14 cellular contexts compared by ENCODE assay signal in genomic region chr9:134026981-134027380, GRCh38. TPM values are rescaled to one million over a fixed set of nuclear protein-coding genes. Genes with fewer than 3 reads are reported as not detected.
DNase-seq lines count a peak whose midpoint lies in the region; ATAC-seq, FAIRE-seq and TF ChIP-seq lines count a peak whose summit lies in the region.
"Had no signal": no experiment of that assay in that cellular context is flagged by ENCODE, and none has a peak within 500 bp of the region (broad histone marks: within the 10 kb centered on the region; RNA-seq: fewer than 3 reads in every experiment).

No MANE protein-coding gene starts in this region.

- DNase-seq in MCF 10A (ENCODE audit: unreplicated experiment): no peak
- DNase-seq in breast epithelium (ENCODE audit: low spot score in 2 of 2): no peak
- DNase-seq in activated CD8-positive, alpha-beta T cell treated with anti-CD3 and anti-CD28 coated beads for 36 hours: no peak
- DNase-seq in HepG2 (ENCODE audit: low spot score): no peak
- DNase-seq in dorsolateral prefrontal cortex: no peak
- DNase-seq in NCI-H2107 (lab: John Stamatoyannopoulos, UW): no peak
- no peak for DNase-seq in GM10266 (ENCODE audit: extremely low spot score)
- DNase-seq: activated CD4-positive, alpha-beta T cell treated with anti-CD3 and anti-CD28 coated beads for 4 hours; cerebellar nuclear complex; mesenchymal stem cell; NCI-H1436 had no signal

- TF ChIP-seq POLR2A in breast epithelium (IDR thresholded peaks at IDR 0.05) (no peak), HepG2 (IDR thresholded peaks at IDR 0.05; ENCODE audit: insufficient read depth in 1 of 2, low read depth in 2 of 2, low read length in 2 of 2) (no peak)

- in situ Hi-C loops in HepG2 (cut with HindIII; ENCODE audit: extremely low pct_ligation_motif_present, low pct_unique_long_range_greater_than_20kb): no loop called here

- no peak overlapping the region for H3K27ac Mint-ChIP-seq in MCF 10A (ENCODE audit: low read depth, unreplicated experiment)
- no peak overlapping the region for H3K27ac Mint-ChIP-seq in activated CD8-positive, alpha-beta T cell treated with anti-CD3 and anti-CD28 coated beads for 36 hours

- H3K4me3 ChIP-seq in breast epithelium: no peak overlapping the region
- H3K4me3 ChIP-seq in HepG2 (replicated peaks in 1 of 3; ENCODE audit: insufficient read depth in 1 of 3, low read depth in 2 of 3, low read length in 3 of 3): no peak overlapping the region
- H3K4me3 ChIP-seq in dorsolateral prefrontal cortex: peak overlapping the region in 7 of 59 donors; percentile 79 to 95 (median 90)

- no peaks in the 10 kb centered on the region for H4K20me1 ChIP-seq in HepG2 (ENCODE audit: insufficient read depth, low read length)

- H2AFZ ChIP-seq in HepG2 (ENCODE audit: low read length): no peak overlapping the region

- intact Hi-C loops in MCF 10A (cut with micrococcal nuclease) (no loop called here), breast epithelium (cut with DNase I; ENCODE audit: low total_unique reads) (no loop called here), HepG2 (cut with micrococcal nuclease; ENCODE audit: unreplicated experiment) (loop anchor here (5.0 kb wide), 1 partner anchor 40 kb away; the partner anchor contains the start of gene BRD3), dorsolateral prefrontal cortex (cut with DNase I) (loop anchor here in 1 of 2 donors (5.0 kb wide), 1 partner anchor 110 kb away; the partner anchor contains the start of gene WDR5)
- intact Hi-C loops in activated CD8-positive, alpha-beta T cell treated with anti-CD3 and anti-CD28 coated beads for 36 hours (cut with micrococcal nuclease): loop anchor here (5.0 kb wide), 1 partner anchor 40 kb away; the partner anchor contains the start of gene BRD3

- H3K4me3 Mint-ChIP-seq in MCF 10A (ENCODE audit: unreplicated experiment): peak overlapping the region; percentile 35
- H3K4me3 Mint-ChIP-seq in activated CD8-positive, alpha-beta T cell treated with anti-CD3 and anti-CD28 coated beads for 36 hours: peak overlapping the region; percentile 77

- H3K4me1 Mint-ChIP-seq in MCF 10A (ENCODE audit: insufficient read depth, unreplicated experiment): no peaks in the 10 kb centered on the region
- peaks cover 5% of the 10 kb centered on the region for H3K4me1 Mint-ChIP-seq in activated CD8-positive, alpha-beta T cell treated with anti-CD3 and anti-CD28 coated beads for 36 hours (ENCODE audit: low read depth)

- BruUV-seq in MCF 10A (replicated peaks; lab: Mats Ljungman, UMichigan): TSS peak; percentile 49
- BruUV-seq in HepG2 (replicated peaks; lab: Mats Ljungman, UMichigan): TSS peak; percentile 73

- no peak overlapping the region for H3K4me2 ChIP-seq in HepG2 (ENCODE audit: low read depth, low read length)

- TF ChIP-seq CTCF in MCF 10A (IDR thresholded peaks at IDR 0.05; ENCODE audit: unreplicated experiment) (no peak), breast epithelium (IDR thresholded peaks at IDR 0.05) (no peak), HepG2 (CRISPR knock-in tag; IDR thresholded peaks at IDR 0.05) (no peak), dorsolateral prefrontal cortex (IDR thresholded peaks at IDR 0.05 in 54 of 56, conservative IDR thresholded peaks at IDR 0.05 in 2 of 56; ENCODE audit: low read depth in 1 of 56, partially characterized antibody in 56 of 56) (no peak), GM10266 (IDR thresholded peaks at IDR 0.05; ENCODE audit: control insufficient read depth, insufficient read depth, low read depth, missing control alignments) (no peak)
- no peak for TF ChIP-seq CTCF in activated CD8-positive, alpha-beta T cell treated with anti-CD3 and anti-CD28 coated beads for 36 hours (IDR thresholded peaks at IDR 0.05)

- no peaks in the 10 kb centered on the region for H3K9me3 Mint-ChIP-seq in MCF 10A (ENCODE audit: unreplicated experiment)
- H3K9me3 Mint-ChIP-seq in activated CD8-positive, alpha-beta T cell treated with anti-CD3 and anti-CD28 coated beads for 36 hours: no peaks in the 10 kb centered on the region

- no peaks in the 10 kb centered on the region for H3K27me3 Mint-ChIP-seq in MCF 10A (ENCODE audit: insufficient read depth, unreplicated experiment)
- H3K27me3 Mint-ChIP-seq in activated CD8-positive, alpha-beta T cell treated with anti-CD3 and anti-CD28 coated beads for 36 hours: no peaks in the 10 kb centered on the region

- no peak overlapping the region for H3K27ac ChIP-seq in breast epithelium
- no peak overlapping the region for H3K27ac ChIP-seq in HepG2 (ENCODE audit: extremely low read length, insufficient read depth, low read length)
- H3K27ac ChIP-seq in dorsolateral prefrontal cortex: no peak overlapping the region
- H3K27ac ChIP-seq: epithelial cell of prostate, pancreas had no signal

- WGBS in HepG2 (ENCODE audit: low lambda C conversion rate): 95% methylated on average over 8 of the region's 8 CpGs

- peaks cover 32% of the 10 kb centered on the region for H3K36me3 Mint-ChIP-seq in MCF 10A (ENCODE audit: insufficient read depth, unreplicated experiment)
- H3K36me3 Mint-ChIP-seq in activated CD8-positive, alpha-beta T cell treated with anti-CD3 and anti-CD28 coated beads for 36 hours (ENCODE audit: low read depth): peaks cover 2% of the 10 kb centered on the region

- CTCF ChIA-PET in MCF 10A (lab: Yijun Ruan, JAX) (interaction anchor here (2.0 kb wide), 1 partner anchor 71 kb away, joined by 6 read pairs; no protein-coding TSS in a partner anchor), HepG2 (lab: Yijun Ruan, JAX; ENCODE audit: low intra/inter-chr PET ratio, low total read pairs) (no interaction called here)
- CTCF ChIA-PET in activated CD8-positive, alpha-beta T cell treated with anti-CD3 and anti-CD28 coated beads for 36 hours (lab: Charles Lee): interaction anchor here (0.6 kb wide), 1 partner anchor 33 kb away, joined by 3 read pairs; no protein-coding TSS in a partner anchor

- H3K9me3 ChIP-seq in breast epithelium (no peaks in the 10 kb centered on the region), HepG2 (ENCODE audit: low read length) (no peaks in the 10 kb centered on the region)
- H3K9me3 ChIP-seq: pancreas had no signal

- H3K36me3 ChIP-seq in breast epithelium (no peaks in the 10 kb centered on the region), HepG2 (replicated peaks in 1 of 2; ENCODE audit: control insufficient read depth in 1 of 2, insufficient read depth in 2 of 2, low read length in 2 of 2) (peaks cover 0 to 12% of the 10 kb centered on the region in 2 experiments; a peak in 2 of 5 replicates)

- H3K9ac ChIP-seq in HepG2 (ENCODE audit: insufficient read depth, low read depth, low read length): no peak overlapping the region

- TF ChIP-seq RAD21 in HepG2 (CRISPR knock-in tag; IDR thresholded peaks at IDR 0.05): no peak

- no peaks in the 10 kb centered on the region for H3K27me3 ChIP-seq in breast epithelium
- no peaks in the 10 kb centered on the region for H3K27me3 ChIP-seq in HepG2 (ENCODE audit: control insufficient read depth in 1 of 2, insufficient read depth in 2 of 2, low read length in 2 of 2)
- no peaks in the 10 kb centered on the region for H3K27me3 ChIP-seq in dorsolateral prefrontal cortex
- H3K27me3 ChIP-seq: pancreas had no signal

- no peak for FAIRE-seq in HepG2 (lab: Jason Lieb, UNC)
- FAIRE-seq: pancreas had no signal

- H3K79me2 ChIP-seq in HepG2 (ENCODE audit: insufficient read depth, low read length): no peaks in the 10 kb centered on the region

- POLR2A ChIA-PET in MCF 10A (lab: Yijun Ruan, JAX): interaction anchor here (0.9 to 2.1 kb wide), 3 partner anchors 15 to 112 kb away, joined by 4 to 10 read pairs (median 5); no protein-coding TSS in a partner anchor
- POLR2A ChIA-PET in activated CD8-positive, alpha-beta T cell treated with anti-CD3 and anti-CD28 coated beads for 36 hours (lab: Charles Lee): interaction anchor here (1.2 to 2.8 kb wide), 2 partner anchors 9 to 39 kb away, joined by 3 to 20 read pairs; no protein-coding TSS in a partner anchor
- POLR2A ChIA-PET in HepG2 (lab: Yijun Ruan, JAX): no interaction called here

- no peak for ATAC-seq in activated CD8-positive, alpha-beta T cell treated with anti-CD3 and anti-CD28 coated beads for 36 hours
- ATAC-seq in HepG2: no peak
- ATAC-seq in HG02759 (IDR thresholded peaks at IDR 0.05; ENCODE audit: unreplicated experiment): no peak
- ATAC-seq: pancreas had no signal

- TF ChIP-seq EP300 in HepG2 (IDR thresholded peaks at IDR 0.05; ENCODE audit: low read depth in 2 of 2, low read length in 2 of 2): no peak
- no peak for TF ChIP-seq EP300 in HepG2 (CRISPR knock-in tag; IDR thresholded peaks at IDR 0.05; ENCODE audit: borderline replicate concordance)

- no peaks in the 10 kb centered on the region for H3K4me1 ChIP-seq in breast epithelium
- peaks cover 29% of the 10 kb centered on the region for H3K4me1 ChIP-seq in HepG2 (ENCODE audit: insufficient read depth, low read length)

RNA-seq across cellular contexts. Expression of gene BRD3OS, which starts 1.7 kb away (rescaled TPM):
- total RNA-seq in MCF 10A (2022) (13.3 and 15.2 TPM in 2 replicates), breast epithelium (10 to 100 TPM; 11.1 to 14.4 (median 11.4) TPM), HepG2 (2016; rRNA removed; fragmentation: Illumina TruSeq; extraction: Trizol) (4.9 and 5.0 TPM in 2 replicates), dorsolateral prefrontal cortex (10 to 100 TPM; 22.2 to 73.3 (median 53.2) TPM)
- total RNA-seq in activated CD8-positive, alpha-beta T cell treated with anti-CD3 and anti-CD28 coated beads for 36 hours: 1 to 10 TPM; 8.1 to 8.2 TPM
- total RNA-seq in HepG2 (2016; cell fraction: cytosol; rRNA removed; fragmentation: Illumina TruSeq; extraction: Trizol; ENCODE audit: low read depth): 2.6 and 4.1 TPM in 2 replicates
- 4.9 and 5.5 TPM in 2 replicates for total RNA-seq in HepG2 (2016; cell fraction: insoluble cytoplasmic fraction; rRNA removed; fragmentation: Illumina TruSeq; extraction: Trizol)
- total RNA-seq in HepG2 (2016; cell fraction: membrane; rRNA removed; fragmentation: Illumina TruSeq; extraction: Trizol): 10.3 and 11.9 TPM in 2 replicates
- 3.1 and 4.3 TPM in 2 replicates for total RNA-seq in HepG2 (2016; cell fraction: nucleus; rRNA removed; fragmentation: Illumina TruSeq; extraction: Trizol)
- 3.9 and 5.7 TPM in 2 replicates for polyA plus RNA-seq in HepG2 (2011; rRNA removed)
- 3.3 and 4.0 TPM in 2 replicates for polyA plus RNA-seq in HepG2 (2011; cell fraction: cytosol; rRNA removed)
- 3.3 and 3.7 TPM in 2 replicates for polyA plus RNA-seq in HepG2 (2011; cell fraction: nucleus; rRNA removed)
- 2.3 and 2.6 TPM in 2 replicates for polyA plus RNA-seq in HepG2 (2012)
- 4.5 and 6.0 TPM in 2 replicates for polyA plus RNA-seq in HepG2 (2016; cell fraction: cytosol; fragmentation: Illumina TruSeq; extraction: Trizol; ENCODE audit: low read depth)
- 5.4 and 5.8 TPM in 2 replicates for polyA plus RNA-seq in HepG2 (2016; cell fraction: insoluble cytoplasmic fraction; fragmentation: Illumina TruSeq; extraction: Trizol; ENCODE audit: low read depth)
- 8.8 and 10.1 TPM in 2 replicates for polyA plus RNA-seq in HepG2 (2016; cell fraction: membrane; fragmentation: Illumina TruSeq; extraction: Trizol; ENCODE audit: low read depth)
- 4.3 and 5.4 TPM in 2 replicates for polyA plus RNA-seq in HepG2 (2016; cell fraction: nucleus; fragmentation: Illumina TruSeq; extraction: Trizol; ENCODE audit: insufficient read depth, low read depth)
- polyA minus RNA-seq in HepG2 (2011; rRNA and poly(A)+ RNA removed; ENCODE audit: low replicate concordance): 5.6 and 12.7 TPM in 2 replicates
- polyA minus RNA-seq in HepG2 (2011; cell fraction: cytosol; rRNA and poly(A)+ RNA removed): 2.5 and 3.1 TPM in 2 replicates
- 1.5 and 2.1 TPM in 2 replicates for polyA minus RNA-seq in HepG2 (2011; cell fraction: nucleus; rRNA and poly(A)+ RNA removed)

RNA-seq across cellular contexts. Expression of gene VAV2, which starts 34.9 kb away (rescaled TPM):
- total RNA-seq in MCF 10A (2022) (29.9 and 31.0 TPM in 2 replicates), breast epithelium (1 to 10 TPM; 5.3 to 9.5 (median 8.8) TPM), HepG2 (2016; rRNA removed; fragmentation: Illumina TruSeq; extraction: Trizol) (21.2 and 22.5 TPM in 2 replicates), dorsolateral prefrontal cortex (10 to 100 TPM in 119 of 120 experiments, 1 to 10 TPM in 1; 8.9 to 27.9 (median 16.7) TPM)
- total RNA-seq in activated CD8-positive, alpha-beta T cell treated with anti-CD3 and anti-CD28 coated beads for 36 hours: 1 to 10 TPM; 5.1 to 5.4 TPM
- 11.6 and 15.3 TPM in 2 replicates for total RNA-seq in HepG2 (2016; cell fraction: cytosol; rRNA removed; fragmentation: Illumina TruSeq; extraction: Trizol; ENCODE audit: low read depth)
- 17.5 and 22.6 TPM in 2 replicates for total RNA-seq in HepG2 (2016; cell fraction: insoluble cytoplasmic fraction; rRNA removed; fragmentation: Illumina TruSeq; extraction: Trizol)
- 15.0 and 15.8 TPM in 2 replicates for total RNA-seq in HepG2 (2016; cell fraction: membrane; rRNA removed; fragmentation: Illumina TruSeq; extraction: Trizol)
- 24.8 and 26.3 TPM in 2 replicates for total RNA-seq in HepG2 (2016; cell fraction: nucleus; rRNA removed; fragmentation: Illumina TruSeq; extraction: Trizol)
- polyA plus RNA-seq in HepG2 (2011; rRNA removed): 22.9 and 32.7 TPM in 2 replicates
- polyA plus RNA-seq in HepG2 (2011; cell fraction: cytosol; rRNA removed): 23.2 and 24.2 TPM in 2 replicates
- polyA plus RNA-seq in HepG2 (2011; cell fraction: nucleus; rRNA removed): 70.9 and 79.3 TPM in 2 replicates
- 34.9 and 35.5 TPM in 2 replicates for polyA plus RNA-seq in HepG2 (2012)
- polyA plus RNA-seq in HepG2 (2016; cell fraction: cytosol; fragmentation: Illumina TruSeq; extraction: Trizol; ENCODE audit: low read depth): 2.1 and 2.5 TPM in 2 replicates
- 21.5 and 26.8 TPM in 2 replicates for polyA plus RNA-seq in HepG2 (2016; cell fraction: insoluble cytoplasmic fraction; fragmentation: Illumina TruSeq; extraction: Trizol; ENCODE audit: low read depth)
- polyA plus RNA-seq in HepG2 (2016; cell fraction: membrane; fragmentation: Illumina TruSeq; extraction: Trizol; ENCODE audit: low read depth): 8.7 and 9.2 TPM in 2 replicates
- polyA plus RNA-seq in HepG2 (2016; cell fraction: nucleus; fragmentation: Illumina TruSeq; extraction: Trizol; ENCODE audit: insufficient read depth, low read depth): 61.9 and 62.3 TPM in 2 replicates
- polyA minus RNA-seq in HepG2 (2011; rRNA and poly(A)+ RNA removed; ENCODE audit: low replicate concordance): 37.6 and 51.8 TPM in 2 replicates
- 33.6 and 35.2 TPM in 2 replicates for polyA minus RNA-seq in HepG2 (2011; cell fraction: cytosol; rRNA and poly(A)+ RNA removed)
- 32.7 and 34.4 TPM in 2 replicates for polyA minus RNA-seq in HepG2 (2011; cell fraction: nucleus; rRNA and poly(A)+ RNA removed)

RNA-seq across cellular contexts. Expression of gene BRD3, which starts 40.8 kb away (rescaled TPM):
- total RNA-seq in MCF 10A (2022) (25.6 and 26.8 TPM in 2 replicates), breast epithelium (10 to 100 TPM; 21.6 to 26.2 (median 24.6) TPM), HepG2 (2016; rRNA removed; fragmentation: Illumina TruSeq; extraction: Trizol) (5.9 and 11.2 TPM in 2 replicates), dorsolateral prefrontal cortex (10 to 100 TPM; 28.4 to 69.2 (median 48.5) TPM)
- 10 to 100 TPM; 32.7 to 37.7 TPM for total RNA-seq in activated CD8-positive, alpha-beta T cell treated with anti-CD3 and anti-CD28 coated beads for 36 hours
- 1.2 TPM in 2 replicates for total RNA-seq in HepG2 (2016; cell fraction: cytosol; rRNA removed; fragmentation: Illumina TruSeq; extraction: Trizol; ENCODE audit: low read depth)
- total RNA-seq in HepG2 (2016; cell fraction: insoluble cytoplasmic fraction; rRNA removed; fragmentation: Illumina TruSeq; extraction: Trizol): 7.7 and 8.4 TPM in 2 replicates
- 4.3 and 4.8 TPM in 2 replicates for total RNA-seq in HepG2 (2016; cell fraction: membrane; rRNA removed; fragmentation: Illumina TruSeq; extraction: Trizol)
- total RNA-seq in HepG2 (2016; cell fraction: nucleus; rRNA removed; fragmentation: Illumina TruSeq; extraction: Trizol): 8.6 and 9.0 TPM in 2 replicates
- polyA plus RNA-seq in HepG2 (2011; rRNA removed): 12.8 and 12.9 TPM in 2 replicates
- 7.3 and 8.3 TPM in 2 replicates for polyA plus RNA-seq in HepG2 (2011; cell fraction: cytosol; rRNA removed)
- polyA plus RNA-seq in HepG2 (2011; cell fraction: nucleus; rRNA removed): 33.7 and 42.3 TPM in 2 replicates
- 22.7 and 27.4 TPM in 2 replicates for polyA plus RNA-seq in HepG2 (2012)
- polyA plus RNA-seq in HepG2 (2016; cell fraction: cytosol; fragmentation: Illumina TruSeq; extraction: Trizol; ENCODE audit: low read depth): 1.8 and 2.3 TPM in 2 replicates
- polyA plus RNA-seq in HepG2 (2016; cell fraction: insoluble cytoplasmic fraction; fragmentation: Illumina TruSeq; extraction: Trizol; ENCODE audit: low read depth): 12.6 and 17.1 TPM in 2 replicates
- 4.3 and 4.6 TPM in 2 replicates for polyA plus RNA-seq in HepG2 (2016; cell fraction: membrane; fragmentation: Illumina TruSeq; extraction: Trizol; ENCODE audit: low read depth)
- 21.2 and 21.4 TPM in 2 replicates for polyA plus RNA-seq in HepG2 (2016; cell fraction: nucleus; fragmentation: Illumina TruSeq; extraction: Trizol; ENCODE audit: insufficient read depth, low read depth)
- 15.0 and 25.5 TPM in 2 replicates for polyA minus RNA-seq in HepG2 (2011; rRNA and poly(A)+ RNA removed; ENCODE audit: low replicate concordance)
- polyA minus RNA-seq in HepG2 (2011; cell fraction: cytosol; rRNA and poly(A)+ RNA removed): 23.5 and 27.0 TPM in 2 replicates
- polyA minus RNA-seq in HepG2 (2011; cell fraction: nucleus; rRNA and poly(A)+ RNA removed): 13.3 and 16.8 TPM in 2 replicates

Comparison
In these comparisons a context has a peak if more than half of its experiments do, and no peak if none do; other contexts are left out.
1. intact Hi-C loops: an anchor here in activated CD8-positive, alpha-beta T cell treated with anti-CD3 and anti-CD28 coated beads for 36 hours (5.0 kb wide) and HepG2 (5.0 kb wide); none called in MCF 10A and breast epithelium.